ENCODE assay signal across 1 cellular context in the genomic region with DNA sequence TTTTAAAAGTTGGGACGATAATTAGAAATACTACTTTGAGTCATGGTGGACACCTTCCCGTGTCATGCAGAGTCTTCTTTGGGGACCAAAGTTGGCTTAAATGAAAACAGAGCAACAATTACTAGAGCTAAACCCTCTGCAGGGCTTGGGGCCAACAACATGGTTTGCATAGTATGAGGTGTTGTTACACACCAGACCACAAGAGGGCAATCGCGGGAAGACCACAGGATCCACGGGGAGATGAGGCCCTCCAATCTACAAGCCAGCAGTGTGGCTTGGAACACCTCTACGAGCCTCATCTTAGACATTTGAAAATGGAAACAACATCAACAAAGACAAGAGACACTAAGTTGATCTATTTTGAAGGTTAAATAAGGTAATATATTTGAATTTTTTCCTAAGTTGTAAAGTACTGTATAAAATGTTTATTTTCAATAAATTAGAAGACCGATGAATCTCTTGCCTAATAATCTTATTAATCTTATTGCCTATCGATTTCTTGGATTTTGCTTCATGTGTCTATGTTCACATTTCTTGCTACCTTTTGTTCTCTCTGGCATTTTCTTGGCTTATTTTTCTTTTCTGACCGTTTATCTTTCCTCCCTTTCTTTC.
TF ChIP-seq lines count a peak whose summit lies in the region.

No MANE protein-coding gene starts in this region.

TF ChIP-seq in endothelial cell of umbilical vein, 7 proteins besides CTCF, POLR2A, EP300 and RAD21:
- no peak for TF ChIP-seq MYC (IDR thresholded peaks at IDR 0.05; ENCODE audit: low read depth, low read length)
- no peak for TF ChIP-seq EZH2 (IDR thresholded peaks at IDR 0.05; ENCODE audit: borderline replicate concordance, low read depth, low read length, severe bottlenecking)
